Comparison of ENCODE assay signal across 9 cellular contexts in genomic region chr11:64028398-64029115, GRCh38. TPM values are rescaled to one million over a fixed set of nuclear protein-coding genes. Genes with fewer than 3 reads are reported as not detected.
DNase-seq lines count a peak whose midpoint lies in the region; ATAC-seq and TF ChIP-seq lines count a peak whose summit lies in the region.
"Had no signal": no experiment of that assay in that cellular context is flagged by ENCODE, and none has a peak within 500 bp of the region (broad histone marks: within the 10 kb centered on the region; RNA-seq: fewer than 3 reads in every experiment).

No MANE protein-coding gene starts in this region.

- peak; percentile 61 for DNase-seq in activated CD4-positive, alpha-beta T cell treated with anti-CD3 and anti-CD28 coated beads, Interleukin-2, amount 10 ng/mL, durations not matched to agents 24 days and 14 days
- DNase-seq in activated CD4-positive, alpha-beta T cell treated with anti-CD3 and anti-CD28 coated beads for 1 hour = no peak
- DNase-seq in NCI-H2227 treated with DMSO at 0.1 percent for 48 hours (lab: John Stamatoyannopoulos, UW) (peak; percentile 79), progenitor cell of endocrine pancreas (ENCODE audit: low spot score, unreplicated experiment) (peak; percentile 54)
- DNase-seq: NCI-H446 treated with DMSO at 0.1 percent for 48 hours had no signal

- intact Hi-C loops in activated CD4-positive, alpha-beta T cell treated with anti-CD3 and anti-CD28 coated beads, Interleukin-2, amount 10 ng/mL, durations not matched to agents 24 days and 14 days (cut with micrococcal nuclease) = no loop called here
- intact Hi-C loops in dendritic cell treated with granulocyte-macrophage colony-stimulating factor and Interleukin-4, amounts not matched to agents 40 ng/mL and 50 ng/mL, for 4 days (cut with micrococcal nuclease) = no loop called here

- no peak overlapping the region for H3K4me3 Mint-ChIP-seq in activated CD4-positive, alpha-beta T cell treated with anti-CD3 and anti-CD28 coated beads, Interleukin-2, amount 10 ng/mL, durations not matched to agents 24 days and 14 days
- peak overlapping the region; percentile 46 for H3K4me3 Mint-ChIP-seq in dendritic cell treated with granulocyte-macrophage colony-stimulating factor and Interleukin-4, amounts not matched to agents 40 ng/mL and 50 ng/mL, for 4 days
- H3K4me3 Mint-ChIP-seq in progenitor cell of endocrine pancreas (ENCODE audit: low read depth) = no peak overlapping the region

- H3K36me3 Mint-ChIP-seq in activated CD4-positive, alpha-beta T cell treated with anti-CD3 and anti-CD28 coated beads, Interleukin-2, amount 10 ng/mL, durations not matched to agents 24 days and 14 days (ENCODE audit: low read depth) = no peaks in the 10 kb centered on the region
- no peaks in the 10 kb centered on the region for H3K36me3 Mint-ChIP-seq in dendritic cell treated with granulocyte-macrophage colony-stimulating factor and Interleukin-4, amounts not matched to agents 40 ng/mL and 50 ng/mL, for 4 days (ENCODE audit: low read depth)
- no peaks in the 10 kb centered on the region for H3K36me3 Mint-ChIP-seq in progenitor cell of endocrine pancreas (ENCODE audit: insufficient read depth)

- no peak for ATAC-seq in GM21423 (IDR thresholded peaks at IDR 0.05; ENCODE audit: unreplicated experiment)
- ATAC-seq in GM18511 (IDR thresholded peaks at IDR 0.05; ENCODE audit: unreplicated experiment) = no peak
- ATAC-seq in HG03095 (IDR thresholded peaks at IDR 0.05; ENCODE audit: unreplicated experiment) = no peak

- TF ChIP-seq CTCF in progenitor cell of endocrine pancreas (IDR thresholded peaks at IDR 0.05; ENCODE audit: unreplicated experiment) = no peak

- H3K4me1 Mint-ChIP-seq in activated CD4-positive, alpha-beta T cell treated with anti-CD3 and anti-CD28 coated beads, Interleukin-2, amount 10 ng/mL, durations not matched to agents 24 days and 14 days = no peaks in the 10 kb centered on the region
- H3K4me1 Mint-ChIP-seq in dendritic cell treated with granulocyte-macrophage colony-stimulating factor and Interleukin-4, amounts not matched to agents 40 ng/mL and 50 ng/mL, for 4 days (ENCODE audit: low read depth) = peaks cover 63% of the 10 kb centered on the region
- H3K4me1 Mint-ChIP-seq in progenitor cell of endocrine pancreas (ENCODE audit: low read depth) = peaks cover 12% of the 10 kb centered on the region

- H3K27me3 Mint-ChIP-seq in activated CD4-positive, alpha-beta T cell treated with anti-CD3 and anti-CD28 coated beads, Interleukin-2, amount 10 ng/mL, durations not matched to agents 24 days and 14 days = peaks cover 10% of the 10 kb centered on the region
- peaks cover 34% of the 10 kb centered on the region for H3K27me3 Mint-ChIP-seq in dendritic cell treated with granulocyte-macrophage colony-stimulating factor and Interleukin-4, amounts not matched to agents 40 ng/mL and 50 ng/mL, for 4 days
- peaks cover 46% of the 10 kb centered on the region for H3K27me3 Mint-ChIP-seq in progenitor cell of endocrine pancreas

- no peaks in the 10 kb centered on the region for H3K9me3 Mint-ChIP-seq in activated CD4-positive, alpha-beta T cell treated with anti-CD3 and anti-CD28 coated beads, Interleukin-2, amount 10 ng/mL, durations not matched to agents 24 days and 14 days
- H3K9me3 Mint-ChIP-seq in dendritic cell treated with granulocyte-macrophage colony-stimulating factor and Interleukin-4, amounts not matched to agents 40 ng/mL and 50 ng/mL, for 4 days = no peaks in the 10 kb centered on the region
- H3K9me3 Mint-ChIP-seq in progenitor cell of endocrine pancreas (ENCODE audit: low read depth) = no peaks in the 10 kb centered on the region

- H3K27ac Mint-ChIP-seq in activated CD4-positive, alpha-beta T cell treated with anti-CD3 and anti-CD28 coated beads, Interleukin-2, amount 10 ng/mL, durations not matched to agents 24 days and 14 days = no peak overlapping the region
- H3K27ac Mint-ChIP-seq in dendritic cell treated with granulocyte-macrophage colony-stimulating factor and Interleukin-4, amounts not matched to agents 40 ng/mL and 50 ng/mL, for 4 days = peak overlapping the region; percentile 89
- no peak overlapping the region for H3K27ac Mint-ChIP-seq in progenitor cell of endocrine pancreas

RNA-seq across cellular contexts. Expression of gene FLRT1, which starts 7.2 kb away (rescaled TPM):
- total RNA-seq in activated CD4-positive, alpha-beta T cell treated with anti-CD3 and anti-CD28 coated beads, Interleukin-2, amount 10 ng/mL, durations not matched to agents 24 days and 14 days = not detected in 2 replicates
- 0.17 and 0.24 TPM in 2 replicates for total RNA-seq in progenitor cell of endocrine pancreas

RNA-seq across cellular contexts. Expression of gene OTUB1, which starts 42.3 kb away (rescaled TPM):
- 105 and 115 TPM in 2 replicates for total RNA-seq in activated CD4-positive, alpha-beta T cell treated with anti-CD3 and anti-CD28 coated beads, Interleukin-2, amount 10 ng/mL, durations not matched to agents 24 days and 14 days
- total RNA-seq in progenitor cell of endocrine pancreas = 122 and 124 TPM in 2 replicates

RNA-seq across cellular contexts. Expression of gene COX8A, which starts 54.1 kb away (rescaled TPM):
- 302 TPM in 2 replicates for total RNA-seq in activated CD4-positive, alpha-beta T cell treated with anti-CD3 and anti-CD28 coated beads, Interleukin-2, amount 10 ng/mL, durations not matched to agents 24 days and 14 days
- total RNA-seq in progenitor cell of endocrine pancreas = 205 and 221 TPM in 2 replicates
